In the genomic region with DNA sequence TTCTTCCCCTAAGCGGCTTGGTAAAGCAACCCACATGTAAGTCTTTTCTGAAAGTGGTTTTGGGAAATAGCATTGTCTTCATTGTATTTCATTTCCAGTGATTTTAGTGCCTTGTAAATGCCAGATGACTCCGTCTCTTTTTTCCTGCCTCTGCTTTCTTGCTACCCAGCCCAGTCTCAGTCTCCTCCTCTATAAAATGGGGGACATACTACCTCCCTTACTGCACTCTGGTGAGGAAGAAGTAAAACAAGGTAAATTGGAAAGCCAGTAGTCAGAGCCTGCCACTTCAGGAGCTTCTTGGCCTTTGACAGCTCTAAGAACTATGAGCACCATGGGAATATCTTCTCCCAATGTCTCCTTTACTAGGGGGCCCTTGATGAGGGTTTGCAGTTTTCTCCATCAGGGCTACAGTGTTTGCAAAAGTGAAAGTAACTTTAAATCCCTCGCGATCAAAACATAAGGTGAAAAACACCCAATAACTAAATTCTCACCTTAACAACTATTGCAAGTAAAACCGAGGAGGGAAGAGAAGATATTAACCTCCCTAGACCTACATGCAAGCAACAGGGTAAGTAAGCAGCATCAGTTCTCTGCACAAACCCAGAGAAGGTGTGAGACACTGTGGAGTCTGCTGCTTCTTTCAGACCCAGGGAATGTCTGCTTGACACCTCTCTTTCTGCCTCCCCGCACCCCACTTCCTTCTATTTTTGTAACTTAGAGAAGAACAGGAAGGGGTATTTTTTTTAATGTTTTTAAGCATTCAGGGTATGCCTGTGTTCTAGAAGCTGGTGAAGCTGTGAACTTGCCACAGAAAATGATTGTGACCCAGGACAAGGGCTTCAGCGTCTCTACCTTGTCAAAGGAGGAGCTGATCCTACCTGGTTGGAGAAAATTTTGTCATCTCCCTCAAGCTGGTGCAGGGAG, we compare ENCODE assay signal across 8 cellular contexts.
DNase-seq lines count a peak whose midpoint lies in the region; ATAC-seq and TF ChIP-seq lines count a peak whose summit lies in the region.

No MANE protein-coding gene starts in this region.

- H3K9me3 ChIP-seq in naive thymus-derived CD4-positive, alpha-beta T cell (ENCODE audit: control insufficient read depth in 2 of 3, low read length in 3 of 3): no peaks in the 10 kb centered on the region
- H3K9me3 ChIP-seq in psoas muscle (no peaks in the 10 kb centered on the region), WERI-Rb-1 (ENCODE audit: severe bottlenecking) (no peaks in the 10 kb centered on the region)

- H3K36me3 Mint-ChIP-seq in activated CD4-positive, alpha-beta memory T cell treated with anti-CD3 and anti-CD28 coated beads, Interleukin-2, amount 10 ng/mL, durations not matched to agents 7 days and 5 days (ENCODE audit: low read depth): no peaks in the 10 kb centered on the region
- peaks cover 0 to 13% (median 0%) of the 10 kb centered on the region in 5 donors for H3K36me3 Mint-ChIP-seq in naive thymus-derived CD4-positive, alpha-beta T cell

- H3K9me3 Mint-ChIP-seq in activated CD4-positive, alpha-beta memory T cell treated with anti-CD3 and anti-CD28 coated beads, Interleukin-2, amount 10 ng/mL, durations not matched to agents 7 days and 5 days: no peaks in the 10 kb centered on the region
- H3K9me3 Mint-ChIP-seq in naive thymus-derived CD4-positive, alpha-beta T cell: peaks cover 0 to 6% (median 0%) of the 10 kb centered on the region in 11 donors

- peak overlapping the region; percentile 70 for H3K4me3 Mint-ChIP-seq in activated CD4-positive, alpha-beta memory T cell treated with anti-CD3 and anti-CD28 coated beads, Interleukin-2, amount 10 ng/mL, durations not matched to agents 7 days and 5 days
- peak overlapping the region; percentile 82 to 94 (median 89) for H3K4me3 Mint-ChIP-seq in naive thymus-derived CD4-positive, alpha-beta T cell

- ATAC-seq in GM18867 (IDR thresholded peaks at IDR 0.05; ENCODE audit: unreplicated experiment) (peak; percentile 46), HG03354 (IDR thresholded peaks at IDR 0.05; ENCODE audit: poor library complexity, severe bottlenecking, unreplicated experiment) (peak; percentile 56), psoas muscle (no peak)
- ATAC-seq in naive thymus-derived CD4-positive, alpha-beta T cell: peak; percentile 87

- peak; percentile 52 for DNase-seq in activated CD4-positive, alpha-beta memory T cell treated with anti-CD3 and anti-CD28 coated beads, Interleukin-2, amount 10 ng/mL, durations not matched to agents 7 days and 5 days
- DNase-seq in naive thymus-derived CD4-positive, alpha-beta T cell: peak in 8 of 9 donors; percentile 24 to 75 (median 62)
- DNase-seq in psoas muscle: no peak
- DNase-seq in WERI-Rb-1: no peak
- DNase-seq in NCI-H1694 (lab: John Stamatoyannopoulos, UW): no peak
- DNase-seq in HuH-7 (ENCODE audit: low spot score): no peak

- H3K27me3 ChIP-seq in naive thymus-derived CD4-positive, alpha-beta T cell (ENCODE audit: control insufficient read depth in 2 of 2, insufficient read depth in 2 of 2, low read length in 2 of 2): no peaks in the 10 kb centered on the region
- no peaks in the 10 kb centered on the region for H3K27me3 ChIP-seq in psoas muscle (ENCODE audit: insufficient read depth in 3 of 3, low read length in 2 of 3)
- no peaks in the 10 kb centered on the region for H3K27me3 ChIP-seq in WERI-Rb-1 (ENCODE audit: insufficient read depth, low read depth, severe bottlenecking)

- no peaks in the 10 kb centered on the region for H3K36me3 ChIP-seq in naive thymus-derived CD4-positive, alpha-beta T cell (ENCODE audit: control insufficient read depth in 2 of 3, insufficient read depth in 3 of 3, low read length in 3 of 3)
- H3K36me3 ChIP-seq in psoas muscle (ENCODE audit: insufficient read depth in 1 of 2, low read depth in 1 of 2) (no peaks in the 10 kb centered on the region), WERI-Rb-1 (no peaks in the 10 kb centered on the region)

- no peak for TF ChIP-seq CTCF in psoas muscle (IDR thresholded peaks at IDR 0.05)
- no peak for TF ChIP-seq CTCF in WERI-Rb-1 (IDR thresholded peaks at IDR 0.05; ENCODE audit: low read depth, low read length)

- WGBS in psoas muscle, 3 donors: 63 to 74% (median 65%) methylated on average over 7 of the region's 7 CpGs

- H3K27me3 Mint-ChIP-seq in activated CD4-positive, alpha-beta memory T cell treated with anti-CD3 and anti-CD28 coated beads, Interleukin-2, amount 10 ng/mL, durations not matched to agents 7 days and 5 days: no peaks in the 10 kb centered on the region
- H3K27me3 Mint-ChIP-seq in naive thymus-derived CD4-positive, alpha-beta T cell: peaks cover 0 to 4% (median 0%) of the 10 kb centered on the region in 5 donors

- H3K27ac Mint-ChIP-seq in activated CD4-positive, alpha-beta memory T cell treated with anti-CD3 and anti-CD28 coated beads, Interleukin-2, amount 10 ng/mL, durations not matched to agents 7 days and 5 days: peak overlapping the region; percentile 82
- H3K27ac Mint-ChIP-seq in naive thymus-derived CD4-positive, alpha-beta T cell: peak overlapping the region; percentile 91 to 99 (median 97)

- CTCF ChIA-PET in activated CD4-positive, alpha-beta memory T cell treated with anti-CD3 and anti-CD28 coated beads, Interleukin-2, amount 10 ng/mL, durations not matched to agents 7 days and 5 days (lab: Charles Lee): interaction anchor here (0.7 to 1.1 kb wide), 2 partner anchors 160 to 454 kb away, joined by 3 to 4 read pairs; a partner anchor contains a TSS
- CTCF ChIA-PET in naive thymus-derived CD4-positive, alpha-beta T cell (lab: Charles Lee): interaction anchor here (0.9 to 1.7 kb wide), 4 partner anchors 10 to 159 kb away, joined by 3 to 5 read pairs (median 3); a partner anchor contains a TSS

- peaks cover 46% of the 10 kb centered on the region for H3K4me1 Mint-ChIP-seq in activated CD4-positive, alpha-beta memory T cell treated with anti-CD3 and anti-CD28 coated beads, Interleukin-2, amount 10 ng/mL, durations not matched to agents 7 days and 5 days
- H3K4me1 Mint-ChIP-seq in naive thymus-derived CD4-positive, alpha-beta T cell: peaks cover 39 to 85% (median 73%) of the 10 kb centered on the region in 7 donors

- peak overlapping the region; percentile 43 for H3K4me3 ChIP-seq in naive thymus-derived CD4-positive, alpha-beta T cell (ENCODE audit: low read length)
- no peak overlapping the region for H3K4me3 ChIP-seq in psoas muscle
- H3K4me3 ChIP-seq in WERI-Rb-1 (ENCODE audit: low read depth, low read length): no peak overlapping the region

- peak overlapping the region; percentile 75 for H3K27ac ChIP-seq in naive thymus-derived CD4-positive, alpha-beta T cell (ENCODE audit: low read depth, low read length)
- H3K27ac ChIP-seq in psoas muscle: no peak overlapping the region
- H3K27ac ChIP-seq in WERI-Rb-1: no peak overlapping the region

- peaks cover 28 to 47% of the 10 kb centered on the region in 2 donors for H3K4me1 ChIP-seq in naive thymus-derived CD4-positive, alpha-beta T cell (ENCODE audit: control insufficient read depth in 2 of 2, insufficient read depth in 2 of 2, low read length in 2 of 2)
- H3K4me1 ChIP-seq in psoas muscle: no peaks in the 10 kb centered on the region

- POLR2A ChIA-PET in activated CD4-positive, alpha-beta memory T cell treated with anti-CD3 and anti-CD28 coated beads, Interleukin-2, amount 10 ng/mL, durations not matched to agents 7 days and 5 days (lab: Charles Lee): interaction anchor here (0.7 to 1.8 kb wide), 5 partner anchors 9 to 467 kb away, joined by 3 to 6 read pairs (median 5); a partner anchor contains a TSS
- POLR2A ChIA-PET in naive thymus-derived CD4-positive, alpha-beta T cell (lab: Charles Lee): interaction anchor here (0.5 to 2.1 kb wide), 15 partner anchors 9 to 359 kb away, joined by 3 to 10 read pairs (median 4); a partner anchor contains a TSS

- intact Hi-C loops in naive thymus-derived CD4-positive, alpha-beta T cell (cut with micrococcal nuclease): loop anchor here (1.0 to 10.0 kb wide), 9 partner anchors 19 to 466 kb away; a partner anchor contains a TSS
- intact Hi-C loops in psoas muscle (cut with DNase I): no loop called here

Comparison
In these comparisons a context has a peak if more than half of its experiments do, and no peak if none do; other contexts are left out.
1. ATAC-seq: peak in GM18867 (single experiment), HG03354 (single experiment) and naive thymus-derived CD4-positive, alpha-beta T cell (single experiment); none in psoas muscle (0 of 4).
2. DNase-seq: peak in activated CD4-positive, alpha-beta memory T cell treated with anti-CD3 and anti-CD28 coated beads, Interleukin-2, amount 10 ng/mL, durations not matched to agents 7 days and 5 days (single experiment) and naive thymus-derived CD4-positive, alpha-beta T cell (8 of 9); none in psoas muscle (0 of 2), WERI-Rb-1 (single experiment), NCI-H1694 (single experiment) and HuH-7 (single experiment).
3. intact Hi-C loops: an anchor here in naive thymus-derived CD4-positive, alpha-beta T cell (1.0 to 10.0 kb wide); none called in psoas muscle.